In genomic region chr13:26557051-26557392, GRCh38 we compare ENCODE assay signal across 8 cellular contexts. TPM values are rescaled to one million over a fixed set of nuclear protein-coding genes. Genes with fewer than 3 reads are reported as not detected.
DNase-seq lines count a peak whose midpoint lies in the region; ATAC-seq and TF ChIP-seq lines count a peak whose summit lies in the region.

No MANE protein-coding gene starts in this region.

- H3K9me3 ChIP-seq in mammary epithelial cell (replicated peaks; ENCODE audit: insufficient read depth, low read length) = no peaks in the 10 kb centered on the region

- intact Hi-C loops in mammary epithelial cell (cut with micrococcal nuclease) = loop anchor here (2.0 to 5.0 kb wide), 4 partner anchors 58 to 140 kb away; no protein-coding TSS in a partner anchor

- TF ChIP-seq CTCF in GM13976 (IDR thresholded peaks at IDR 0.05; ENCODE audit: borderline replicate concordance, control extremely low read depth, extremely low read depth, insufficient read depth, missing control alignments) (no peak), mammary epithelial cell (conservative IDR thresholded peaks at IDR 0.05 in 1 of 2, IDR thresholded peaks at IDR 0.05 in 1 of 2; ENCODE audit: extremely low read depth in 1 of 2, insufficient read depth in 1 of 2, low read depth in 1 of 2, low read length in 2 of 2) (no peak), GM13977 (IDR thresholded peaks at IDR 0.05; ENCODE audit: extremely low read depth, insufficient read depth, missing control alignments) (no peak)

- peaks cover 23 to 44% (median 37%) of the 10 kb centered on the region in 3 donors for H3K27me3 Mint-ChIP-seq in naive B cell

- H3K9ac ChIP-seq in mammary epithelial cell (ENCODE audit: insufficient read depth, low read length) = no peak overlapping the region

- H3K36me3 ChIP-seq in mammary epithelial cell (ENCODE audit: insufficient read depth, low read length) = no peaks in the 10 kb centered on the region

- H2AFZ ChIP-seq in mammary epithelial cell (ENCODE audit: low read depth, low read length) = peak overlapping the region; percentile 83

- in situ Hi-C loops in GM13976 (cut with MboI; ENCODE audit: low sequenced_read_pairs, unreplicated experiment) = no loop called here
- in situ Hi-C loops in mammary epithelial cell (cut with MboI; ENCODE audit: low sequenced_read_pairs in 2 of 2) = no loop called here
- in situ Hi-C loops in GM13977 (cut with MboI; ENCODE audit: low pct_unique_long_range_greater_than_20kb, low sequenced_read_pairs, unreplicated experiment) = no loop called here

- CTCF ChIA-PET in mammary epithelial cell (lab: Charles Lee; ENCODE audit: low non-redundant PET) = no interaction called here

- peaks cover 2% of the 10 kb centered on the region for H4K20me1 ChIP-seq in mammary epithelial cell (ENCODE audit: insufficient read depth, low read length)

- peak; percentile 14 for DNase-seq in GM13976 (ENCODE audit: low spot score)
- DNase-seq in mammary epithelial cell = no peak
- DNase-seq in naive B cell = no peak
- no peak for DNase-seq in NCI-H510A (lab: John Stamatoyannopoulos, UW)
- no peak for DNase-seq in SKM-1 treated with dmso at 0.1 percent for 144 hours (lab: John Stamatoyannopoulos, UW; ENCODE audit: unreplicated experiment)
- no peak for DNase-seq in GM13977 (ENCODE audit: low spot score)

- peaks cover 0 to 15% (median 7%) of the 10 kb centered on the region in 7 donors for H3K9me3 Mint-ChIP-seq in naive B cell

- WGBS in mammary epithelial cell (ENCODE audit: low coverage, missing lambda C conversion rate) = 0% methylated on average over 3 of the region's 3 CpGs

- dilution Hi-C loops in mammary epithelial cell (cut with HindIII; ENCODE audit: low sequenced_read_pairs) = no loop called here

- peaks cover 4 to 14% (median 10%) of the 10 kb centered on the region in 3 donors for H3K4me1 Mint-ChIP-seq in naive B cell

- no peak overlapping the region for H3K27ac Mint-ChIP-seq in naive B cell

- peak; percentile 30 for ATAC-seq in HG03039 (IDR thresholded peaks at IDR 0.05; ENCODE audit: unreplicated experiment)
- peak; percentile 10 to 21 for ATAC-seq in naive B cell (ENCODE audit: low read depth in 2 of 2)
- no peak for ATAC-seq in HG03045 (IDR thresholded peaks at IDR 0.05; ENCODE audit: unreplicated experiment)

- BruUV-seq in mammary epithelial cell (replicated peaks; lab: Mats Ljungman, UMichigan) = no TSS peak

- H3K4me2 ChIP-seq in mammary epithelial cell (ENCODE audit: insufficient read depth, low read depth, low read length) = peak overlapping the region; percentile 74

- H3K4me3 Mint-ChIP-seq in naive B cell = peak overlapping the region in 7 of 8 donors; percentile 40 to 76 (median 57)

- no peaks in the 10 kb centered on the region for H3K4me1 ChIP-seq in mammary epithelial cell (ENCODE audit: insufficient read depth, low read length)

- no peaks in the 10 kb centered on the region for H3K27me3 ChIP-seq in mammary epithelial cell (ENCODE audit: insufficient read depth, low read length)

- H3K79me2 ChIP-seq in mammary epithelial cell (ENCODE audit: insufficient read depth, low read length) = peaks cover 39% of the 10 kb centered on the region

- H3K36me3 Mint-ChIP-seq in naive B cell = no peaks in the 10 kb centered on the region

- peak overlapping the region; percentile 45 to 79 (median 74) for H3K4me3 ChIP-seq in mammary epithelial cell (replicated peaks in 1 of 3; ENCODE audit: insufficient read depth in 1 of 3, low read depth in 2 of 3, low read length in 3 of 3)

- no peak overlapping the region for H3K27ac ChIP-seq in mammary epithelial cell (ENCODE audit: insufficient read depth, low read depth, low read length)

RNA-seq across cellular contexts. Expression of gene WASF3, which starts 0.5 kb away (rescaled TPM):
- total RNA-seq in mammary epithelial cell = 10 to 100 TPM in 1 of 2 donors, 1 to 10 TPM in 1; 7.7 to 19.4 TPM
- polyA plus RNA-seq in mammary epithelial cell (6.8 TPM), naive B cell (ENCODE audit: low read depth in 6 of 6) (under 1 TPM in 1 of 6 donors, not detected in 5; 0.13 TPM)
- 11.8 TPM for polyA minus RNA-seq in mammary epithelial cell
